Comparison of ENCODE assay signal across 21 cellular contexts in genomic region chr11:46427364-46427763, GRCh38. TPM values are rescaled to one million over a fixed set of nuclear protein-coding genes. Genes with fewer than 3 reads are reported as not detected.
"Had no signal": no experiment of that assay in that cellular context is flagged by ENCODE, and none has a peak within 500 bp of the region (broad histone marks: within the 10 kb centered on the region; RNA-seq: fewer than 3 reads in every experiment).

No MANE protein-coding gene starts in this region.

- H3K4me3 ChIP-seq: gastroesophageal sphincter, upper lobe of right lung had no signal

- H3K4me1 Mint-ChIP-seq: central memory CD8-positive, alpha-beta T cell; T-cell had no signal

- DNase-seq: activated CD4-positive, alpha-beta T cell treated with anti-CD3 and anti-CD28 coated beads for 48 hours; activated T-cell treated with anti-CD3 and anti-CD28 coated beads for 4 hours; amygdala; effector memory CD4-positive, alpha-beta T cell; hippocampal formation; stimulated activated CD4-positive, alpha-beta T cell treated with anti-CD3 and anti-CD28 coated beads, Interleukin-4, amount 100 ng/mL, for 1 hour; stimulated activated CD8-positive, alpha-beta memory T cell treated with anti-CD3 and anti-CD28 coated beads, Interleukin-4, amount 100 ng/mL, for 48 hours; T-cell; T1000; upper lobe of right lung; WERI-Rb-1 had no signal

- H3K27ac ChIP-seq: epithelial cell of prostate, gastroesophageal sphincter, upper lobe of right lung, WERI-Rb-1 had no signal

- H3K27ac Mint-ChIP-seq: activated T-helper 2 cell treated with anti-CD3 and anti-CD28 coated beads, Interferon-gamma antibody, Interleukin-2, Interleukin-4, amounts not matched to agents 10 μg/mL and 5 μg/mL and 100 μg/mL, durations not matched to agents 14 hours and 24 hours and 36 hours; stimulated activated naive CD8-positive, alpha-beta T cell treated with anti-CD3 and anti-CD28 coated beads, Interleukin-15, Interleukin-2, amounts not matched to agents 100 ng/mL and 50 ng/mL, for 24 hours; T-cell had no signal

- H3K9me3 ChIP-seq: gastroesophageal sphincter, upper lobe of right lung had no signal

- H3K4me3 Mint-ChIP-seq: brain; central memory CD8-positive, alpha-beta T cell; stimulated activated naive CD8-positive, alpha-beta T cell treated with anti-CD3 and anti-CD28 coated beads, Interleukin-15, Interleukin-2, amounts not matched to agents 100 ng/mL and 50 ng/mL, for 24 hours; T-cell had no signal

- H3K27me3 Mint-ChIP-seq: central memory CD8-positive, alpha-beta T cell; stimulated activated naive CD8-positive, alpha-beta T cell treated with anti-CD3 and anti-CD28 coated beads, Interleukin-15, Interleukin-2, amounts not matched to agents 100 ng/mL and 50 ng/mL, for 24 hours; T-cell had no signal

- H3K4me1 ChIP-seq: gastroesophageal sphincter, upper lobe of right lung had no signal

- H3K9me3 Mint-ChIP-seq: activated naive CD4-positive, alpha-beta T cell treated with anti-CD3 and anti-CD28 coated beads, Interleukin-2, amount 50 U/mL, for 72 hours; activated T-helper 2 cell treated with anti-CD3 and anti-CD28 coated beads, Interferon-gamma antibody, Interleukin-2, Interleukin-4, amounts not matched to agents 10 μg/mL and 5 μg/mL and 100 μg/mL, durations not matched to agents 14 hours and 24 hours and 36 hours; brain; central memory CD8-positive, alpha-beta T cell; stimulated activated naive CD8-positive, alpha-beta T cell treated with anti-CD3 and anti-CD28 coated beads, Interleukin-15, Interleukin-2, amounts not matched to agents 100 ng/mL and 50 ng/mL, for 24 hours; T-cell had no signal

- ATAC-seq: activated naive CD4-positive, alpha-beta T cell treated with anti-CD3 and anti-CD28 coated beads, Interleukin-2, amount 50 U/mL, for 72 hours; gastroesophageal sphincter; T-cell; upper lobe of right lung had no signal

- H3K27me3 ChIP-seq: gastroesophageal sphincter, upper lobe of right lung had no signal

RNA-seq across cellular contexts. Expression of gene CHRM4, which starts 35.8 kb away (rescaled TPM):
- total RNA-seq: activated CD8-positive, alpha-beta memory T cell treated with anti-CD3 and anti-CD28 coated beads for 36 hours; lung microvascular endothelial cell; mucosa of gallbladder had no signal
